19 cellular contexts compared by ENCODE assay signal in genomic region chr4:86815653-86816052, GRCh38. TPM values are rescaled to one million over a fixed set of nuclear protein-coding genes. Genes with fewer than 3 reads are reported as not detected.
DNase-seq lines count a peak whose midpoint lies in the region; ATAC-seq, FAIRE-seq and TF ChIP-seq lines count a peak whose summit lies in the region.
"Had no signal": no experiment of that assay in that cellular context is flagged by ENCODE, and none has a peak within 500 bp of the region (broad histone marks: within the 10 kb centered on the region; RNA-seq: fewer than 3 reads in every experiment).

No MANE protein-coding gene starts in this region.

- peaks cover 0 to 2% (median 0%) of the 10 kb centered on the region in 3 donors for H3K9me3 ChIP-seq in esophagus squamous epithelium
- H3K9me3 ChIP-seq in stomach smooth muscle (ENCODE audit: control insufficient read depth in 2 of 2, low read length in 2 of 2): peaks cover 4 to 6% of the 10 kb centered on the region in 2 donors
- peaks cover 0 to 7% of the 10 kb centered on the region in 2 donors for H3K9me3 ChIP-seq in uterus

- H3K9ac ChIP-seq in stomach smooth muscle (ENCODE audit: low read length in 2 of 2): no peak overlapping the region

- H3K4me1 Mint-ChIP-seq in effector memory CD8-positive, alpha-beta T cell (ENCODE audit: low read depth in 2 of 2): no peaks in the 10 kb centered on the region
- H3K4me1 Mint-ChIP-seq: CD8-positive, alpha-beta memory T cell had no signal

- H3K36me3 ChIP-seq in esophagus squamous epithelium: peaks cover 0 to 54% (median 0%) of the 10 kb centered on the region in 3 donors
- H3K36me3 ChIP-seq in stomach smooth muscle (ENCODE audit: control insufficient read depth in 2 of 2, insufficient read depth in 2 of 2, low read length in 2 of 2): peaks cover 13 to 14% of the 10 kb centered on the region in 2 donors
- H3K36me3 ChIP-seq in uterus: no peaks in the 10 kb centered on the region

- H3K27me3 Mint-ChIP-seq in effector memory CD8-positive, alpha-beta T cell: no peaks in the 10 kb centered on the region

- TF ChIP-seq POLR2A in esophagus squamous epithelium (IDR thresholded peaks at IDR 0.05) (no peak), uterus (IDR thresholded peaks at IDR 0.05) (no peak), GM12892 (IDR thresholded peaks at IDR 0.05; ENCODE audit: low read depth, low read length) (no peak)

- ATAC-seq in effector memory CD8-positive, alpha-beta T cell (replicated peaks): no peak

- peaks cover 0 to 3% of the 10 kb centered on the region in 2 donors for H3K9me3 Mint-ChIP-seq in effector memory CD8-positive, alpha-beta T cell

- no peak for DNase-seq in esophagus squamous epithelium (lab: John Stamatoyannopoulos, UW)
- DNase-seq in uterus: no peak
- no peak for DNase-seq in effector memory CD8-positive, alpha-beta T cell
- DNase-seq in DMS79 treated with DMSO at 0.1 percent for 48 hours (lab: John Stamatoyannopoulos, UW): no peak
- DNase-seq in GM12892 (ENCODE audit: insufficient read length): no peak
- DNase-seq: ACHN; CD8-positive, alpha-beta memory T cell; DMS79; GOT3; KBM-7; NCI-H1105 treated with DMSO at 0.1 percent for 48 hours; NCI-H1694 treated with DMSO at 0.1 percent for 48 hours; NCI-H510A; NCI-H748 treated with DMSO at 0.1 percent for 48 hours; NK-92 treated with Interleukin-12 subunit alpha and Interleukin-12 subunit beta, amount 100 ng/mL, for 24 hours had no signal

- H3K27ac ChIP-seq in esophagus squamous epithelium (peak overlapping the region in 3 of 4 donors; percentile 24 to 59 (median 47)), layer of hippocampus (ENCODE audit: low read depth, low read length) (peak overlapping the region; percentile 39), stomach smooth muscle (ENCODE audit: low read length) (peak overlapping the region; percentile 11), uterus (peak overlapping the region; percentile 53 to 68)

- no peak overlapping the region for H3K4me3 Mint-ChIP-seq in effector memory CD8-positive, alpha-beta T cell
- H3K4me3 Mint-ChIP-seq: CD8-positive, alpha-beta memory T cell had no signal

- H3K27me3 ChIP-seq in esophagus squamous epithelium (no peaks in the 10 kb centered on the region), layer of hippocampus (ENCODE audit: control insufficient read depth, insufficient read depth, low read length) (no peaks in the 10 kb centered on the region), stomach smooth muscle (ENCODE audit: control insufficient read depth in 1 of 2, insufficient read depth in 2 of 2, low read length in 2 of 2) (no peaks in the 10 kb centered on the region), uterus (no peaks in the 10 kb centered on the region)

- FAIRE-seq in GM12892 (lab: Jason Lieb, UNC): no peak
- FAIRE-seq: RCC 7860 had no signal

- intact Hi-C loops in esophagus squamous epithelium (cut with DNase I): no loop called here
- intact Hi-C loops in uterus (cut with DNase I; ENCODE audit: low total_unique reads): no loop called here

- WGBS in esophagus squamous epithelium, 2 donors: 93 to 100% methylated on average over 1 of the region's 1 CpG

- H3K27ac Mint-ChIP-seq in effector memory CD8-positive, alpha-beta T cell: no peak overlapping the region
- H3K27ac Mint-ChIP-seq: CD8-positive, alpha-beta memory T cell had no signal

- H3K36me3 Mint-ChIP-seq in effector memory CD8-positive, alpha-beta T cell (ENCODE audit: insufficient read depth): peaks cover 18% of the 10 kb centered on the region
- H3K36me3 Mint-ChIP-seq: CD8-positive, alpha-beta memory T cell had no signal

- H3K4me3 ChIP-seq in esophagus squamous epithelium: no peak overlapping the region
- no peak overlapping the region for H3K4me3 ChIP-seq in stomach smooth muscle (ENCODE audit: low read length in 2 of 2)
- no peak overlapping the region for H3K4me3 ChIP-seq in uterus

- H3K4me1 ChIP-seq in esophagus squamous epithelium (no peaks in the 10 kb centered on the region), stomach smooth muscle (ENCODE audit: control insufficient read depth, insufficient read depth, low read length) (peaks cover 6% of the 10 kb centered on the region), uterus (peaks cover 0 to 5% of the 10 kb centered on the region in 2 donors)

- TF ChIP-seq CTCF in esophagus squamous epithelium (IDR thresholded peaks at IDR 0.05) (no peak), uterus (IDR thresholded peaks at IDR 0.05) (no peak)

RNA-seq across cellular contexts. Expression of gene SLC10A6, which starts 33.5 kb away (rescaled TPM):
- total RNA-seq in esophagus squamous epithelium (10 to 100 TPM; 14.7 to 55.4 (median 20.1) TPM), uterus (10 to 100 TPM in 1 of 4 donors, 1 to 10 TPM in 2, not detected in 1; 2.0 to 23.8 (median 6.5) TPM)
- polyA plus RNA-seq in GM12892 (2012; ENCODE audit: missing spikeins): not detected
- total RNA-seq: CD8-positive, alpha-beta memory T cell; OCI-LY7 had no signal
- polyA plus RNA-seq: CD8-positive, alpha-beta memory T cell had no signal
